1 cellular context compared by ENCODE assay signal in genomic region chr11:559020-559620, GRCh38.
TF ChIP-seq lines count a peak whose summit lies in the region.

No MANE protein-coding gene starts in this region.

TF ChIP-seq in H1, 55 proteins besides CTCF, POLR2A, EP300 and RAD21:
- TF ChIP-seq ATF3 (IDR thresholded peaks at IDR 0.05; ENCODE audit: insufficient read depth, low read depth, low read length) (no peak), JUN (IDR thresholded peaks at IDR 0.05; ENCODE audit: low read depth, low read length) (no peak), CBX5 (IDR thresholded peaks at IDR 0.05; ENCODE audit: low read depth, low read length) (no peak), TAF7 (optimal IDR thresholded peaks at IDR 0.05; ENCODE audit: borderline replicate concordance, low read depth, low read length) (no peak), RFX5 (IDR thresholded peaks at IDR 0.05; ENCODE audit: borderline replicate concordance, low read depth, low read length) (no peak), KDM1A (IDR thresholded peaks at IDR 0.05; ENCODE audit: borderline replicate concordance, low read length) (no peak), POU5F1 (IDR thresholded peaks at IDR 0.05; ENCODE audit: low read depth, low read length) (no peak)
